ENCODE assay signal across 9 cellular contexts in genomic region chr5:39599721-39600431, GRCh38.
DNase-seq lines count a peak whose midpoint lies in the region; ATAC-seq and TF ChIP-seq lines count a peak whose summit lies in the region.
"Had no signal": no experiment of that assay in that cellular context is flagged by ENCODE, and none has a peak within 500 bp of the region (broad histone marks: within the 10 kb centered on the region; RNA-seq: fewer than 3 reads in every experiment).

No MANE protein-coding gene starts in this region.

- no peak overlapping the region for H3K4me3 ChIP-seq in heart left ventricle
- no peak overlapping the region for H3K4me3 ChIP-seq in right cardiac atrium (ENCODE audit: low read length)
- no peak overlapping the region for H3K4me3 ChIP-seq in RWPE2 (ENCODE audit: severe bottlenecking)
- no peak overlapping the region for H3K4me3 ChIP-seq in urinary bladder (ENCODE audit: low read depth, low read length)

- no peaks in the 10 kb centered on the region for H3K4me1 ChIP-seq in heart left ventricle
- H3K4me1 ChIP-seq in right cardiac atrium (ENCODE audit: control insufficient read depth, insufficient read depth, low read length), result no peaks in the 10 kb centered on the region
- H3K4me1 ChIP-seq in RWPE2 (ENCODE audit: insufficient read depth, poor library complexity, severe bottlenecking), result no peaks in the 10 kb centered on the region
- no peaks in the 10 kb centered on the region for H3K4me1 ChIP-seq in foreskin keratinocyte
- no peaks in the 10 kb centered on the region for H3K4me1 ChIP-seq in urinary bladder (ENCODE audit: insufficient read depth)

- no peak overlapping the region for H3K27ac ChIP-seq in heart left ventricle
- H3K27ac ChIP-seq in right cardiac atrium (ENCODE audit: low read length), result no peak overlapping the region
- no peak overlapping the region for H3K27ac ChIP-seq in RWPE2 (ENCODE audit: poor library complexity, severe bottlenecking)
- no peak overlapping the region for H3K27ac ChIP-seq in foreskin keratinocyte
- H3K27ac ChIP-seq in urinary bladder (ENCODE audit: low read depth), result peak overlapping the region; percentile 32

- no peaks in the 10 kb centered on the region for H3K9me3 Mint-ChIP-seq in activated naive CD4-positive, alpha-beta T cell treated with anti-CD3 and anti-CD28 coated beads, Interleukin-2, amount 10 ng/mL, durations not matched to agents 7 days and 5 days
- H3K9me3 Mint-ChIP-seq: naive B cell had no signal

- H3K27ac Mint-ChIP-seq in activated naive CD4-positive, alpha-beta T cell treated with anti-CD3 and anti-CD28 coated beads, Interleukin-2, amount 10 ng/mL, durations not matched to agents 7 days and 5 days, result no peak overlapping the region
- H3K27ac Mint-ChIP-seq: naive B cell had no signal

- WGBS in heart left ventricle, 4 donors, result 17 to 32% (median 21%) methylated on average over 5 of the region's 5 CpGs
- 17% methylated on average over 5 of the region's 5 CpGs for WGBS in right cardiac atrium
- 39% methylated on average over 5 of the region's 5 CpGs for WGBS in urinary bladder

- ATAC-seq in heart left ventricle (no peak), right cardiac atrium (no peak), RWPE2 (ENCODE audit: low read depth) (no peak), foreskin keratinocyte (peak; percentile 24), HG02610 (IDR thresholded peaks at IDR 0.05; ENCODE audit: unreplicated experiment) (no peak)

- H3K27me3 ChIP-seq in heart left ventricle, result no peaks in the 10 kb centered on the region
- no peaks in the 10 kb centered on the region for H3K27me3 ChIP-seq in right cardiac atrium (ENCODE audit: control insufficient read depth, insufficient read depth)
- peaks cover 7% of the 10 kb centered on the region for H3K27me3 ChIP-seq in RWPE2 (ENCODE audit: insufficient read depth, poor library complexity, severe bottlenecking)
- H3K27me3 ChIP-seq in foreskin keratinocyte, result peaks cover 15% of the 10 kb centered on the region

- intact Hi-C loops in heart left ventricle (cut with DNase I), result loop anchor here in 1 of 10 donors (5.0 kb wide), 1 partner anchor 332 kb away; no protein-coding TSS in a partner anchor
- intact Hi-C loops in right cardiac atrium (cut with DNase I), result no loop called here

- peak; percentile 32 to 63 (median 42) for TF ChIP-seq CTCF in heart left ventricle (IDR thresholded peaks at IDR 0.05)
- TF ChIP-seq CTCF in RWPE2 (IDR thresholded peaks at IDR 0.05; ENCODE audit: poor library complexity, severe bottlenecking), result peak; percentile 94
- peak; percentile 84 for TF ChIP-seq CTCF in foreskin keratinocyte (conservative IDR thresholded peaks at IDR 0.05)

- TF ChIP-seq POLR2A in heart left ventricle (IDR thresholded peaks at IDR 0.05), result no peak

- CTCF ChIA-PET in activated naive CD4-positive, alpha-beta T cell treated with anti-CD3 and anti-CD28 coated beads, Interleukin-2, amount 10 ng/mL, durations not matched to agents 7 days and 5 days (lab: Charles Lee), result interaction anchor here (1.4 kb wide), 1 partner anchor 21 kb away, joined by 3 read pairs; no protein-coding TSS in a partner anchor

- H3K36me3 Mint-ChIP-seq in activated naive CD4-positive, alpha-beta T cell treated with anti-CD3 and anti-CD28 coated beads, Interleukin-2, amount 10 ng/mL, durations not matched to agents 7 days and 5 days, result no peaks in the 10 kb centered on the region
- H3K36me3 Mint-ChIP-seq: naive B cell had no signal

- H3K4me3 Mint-ChIP-seq in activated naive CD4-positive, alpha-beta T cell treated with anti-CD3 and anti-CD28 coated beads, Interleukin-2, amount 10 ng/mL, durations not matched to agents 7 days and 5 days, result no peak overlapping the region
- H3K4me3 Mint-ChIP-seq: naive B cell had no signal

- DNase-seq in heart left ventricle, result no peak
- DNase-seq in right cardiac atrium, result no peak
- no peak for DNase-seq in RWPE2 (ENCODE audit: low spot score)
- DNase-seq in foreskin keratinocyte, result peak; percentile 25 to 52
- DNase-seq in activated naive CD4-positive, alpha-beta T cell treated with anti-CD3 and anti-CD28 coated beads, Interleukin-2, amount 10 ng/mL, durations not matched to agents 7 days and 5 days, result no peak
- DNase-seq in NCI-H524 treated with DMSO at 0.1 percent for 48 hours (lab: John Stamatoyannopoulos, UW), result no peak
- DNase-seq: naive B cell had no signal

- H3K27me3 Mint-ChIP-seq in activated naive CD4-positive, alpha-beta T cell treated with anti-CD3 and anti-CD28 coated beads, Interleukin-2, amount 10 ng/mL, durations not matched to agents 7 days and 5 days, result peaks cover 15% of the 10 kb centered on the region

- H3K9me3 ChIP-seq in heart left ventricle (peaks cover 0 to 7% (median 0%) of the 10 kb centered on the region in 12 donors), right cardiac atrium (ENCODE audit: control insufficient read depth, low read length) (no peaks in the 10 kb centered on the region), RWPE2 (ENCODE audit: severe bottlenecking) (no peaks in the 10 kb centered on the region)

- no peaks in the 10 kb centered on the region for H3K4me1 Mint-ChIP-seq in activated naive CD4-positive, alpha-beta T cell treated with anti-CD3 and anti-CD28 coated beads, Interleukin-2, amount 10 ng/mL, durations not matched to agents 7 days and 5 days
- H3K4me1 Mint-ChIP-seq: naive B cell had no signal

- H3K36me3 ChIP-seq in heart left ventricle (no peaks in the 10 kb centered on the region), RWPE2 (ENCODE audit: low read depth) (no peaks in the 10 kb centered on the region), urinary bladder (ENCODE audit: insufficient read depth) (no peaks in the 10 kb centered on the region)

Comparison
In these comparisons a context has a peak if more than half of its experiments do, and no peak if none do; other contexts are left out.
1. DNase-seq: peak in foreskin keratinocyte (2 of 2); none in heart left ventricle (0 of 5), right cardiac atrium (0 of 3), RWPE2 (single experiment), activated naive CD4-positive, alpha-beta T cell treated with anti-CD3 and anti-CD28 coated beads, Interleukin-2, amount 10 ng/mL, durations not matched to agents 7 days and 5 days (single experiment) and NCI-H524 treated with DMSO at 0.1 percent for 48 hours (single experiment).
2. CTCF ChIP-seq: peak in every context shown above with its lines; median percentile 94 in RWPE2; 84 in foreskin keratinocyte; 42 in heart left ventricle.